ENCODE assay signal across 1 cellular context in the genomic region with DNA sequence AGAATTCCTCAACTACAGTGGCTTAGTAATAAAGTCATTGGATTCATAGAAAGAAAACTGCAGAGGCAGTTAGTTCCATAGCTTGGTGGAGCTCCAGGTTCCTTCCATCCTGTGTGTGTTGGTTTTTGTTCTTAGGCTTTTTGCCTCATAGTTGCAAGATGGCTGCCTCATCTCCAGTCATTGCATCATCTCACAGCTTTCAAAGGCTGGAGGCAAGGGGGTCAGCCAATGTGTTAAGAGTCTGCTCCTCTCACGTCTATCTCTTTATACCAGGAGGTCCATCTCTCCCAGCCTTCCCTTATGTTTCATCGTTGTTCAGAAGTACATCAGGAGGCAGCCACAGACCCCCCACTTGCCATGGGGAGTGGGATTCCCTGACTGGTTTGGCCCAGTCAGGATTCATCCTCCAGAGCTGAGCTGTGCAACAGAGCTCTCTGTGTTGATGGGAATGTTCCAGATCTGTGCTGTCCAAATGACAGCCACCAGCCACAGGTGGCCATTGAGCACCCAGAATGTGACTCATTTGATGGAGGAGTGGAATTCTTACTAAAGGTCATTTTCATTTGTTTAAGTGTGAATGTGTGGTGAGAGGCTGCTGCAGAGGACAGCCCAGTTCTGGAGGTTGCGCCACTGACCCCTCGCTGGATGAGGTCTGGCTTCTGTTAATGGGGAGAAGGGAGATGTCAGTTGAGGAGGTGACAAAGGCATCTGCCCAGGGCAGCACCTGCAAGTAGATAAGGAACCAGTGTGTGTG.
TF ChIP-seq lines count a peak whose summit lies in the region.
"Not testable (repeated sequence)": the region's sequence is repeated elsewhere in the genome, so short reads cannot be mapped to it uniquely, and the experiment has no call there.

No MANE protein-coding gene starts in this region.

TF ChIP-seq in K562, 482 proteins besides CTCF, POLR2A, EP300 and RAD21:
- TF ChIP-seq YY1 (IDR thresholded peaks at IDR 0.05; ENCODE audit: borderline replicate concordance in 1 of 3, control insufficient read depth in 1 of 3, extremely low read depth in 1 of 3, insufficient read depth in 3 of 3, insufficient read length in 1 of 3, insufficient replicate concordance in 2 of 3, low read depth in 1 of 3, low read length in 2 of 3) (peak in 1 of 3 experiments; percentile 6), CEBPG (CRISPR knock-in tag; IDR thresholded peaks at IDR 0.05) (peak; percentile 73), CEBPG (tag; conservative IDR thresholded peaks at IDR 0.05 in 1 of 2, IDR thresholded peaks at IDR 0.05 in 1 of 2) (peak in 1 of 2 experiments; percentile 44; a peak in 1 of 4 replicates), RBM25 (IDR thresholded peaks at IDR 0.05; ENCODE audit: low read depth, low read length, severe bottlenecking) (peak; percentile 44), ATF3 (IDR thresholded peaks at IDR 0.05) (peak; percentile 43; the same call in 1 of the 2 replicates)
- TF ChIP-seq ATF3 (CRISPR knock-in tag; conservative IDR thresholded peaks at IDR 0.05): not testable (repeated sequence)
